In genomic region chr1:180176965-180177364, GRCh38 we compare ENCODE assay signal across 20 cellular contexts. TPM values are rescaled to one million over a fixed set of nuclear protein-coding genes. Genes with fewer than 3 reads are reported as not detected.
"Had no signal": no experiment of that assay in that cellular context is flagged by ENCODE, and none has a peak within 500 bp of the region (broad histone marks: within the 10 kb centered on the region; RNA-seq: fewer than 3 reads in every experiment).

No MANE protein-coding gene starts in this region.

- H3K9me3 Mint-ChIP-seq: activated naive CD4-positive, alpha-beta T cell treated with anti-CD3 and anti-CD28 coated beads, Interleukin-2, amount 10 ng/mL, durations not matched to agents 7 days and 5 days; activated T-helper 2 cell treated with anti-CD3 and anti-CD28 coated beads, Interferon-gamma antibody, Interleukin-2, Interleukin-4, amounts not matched to agents 10 μg/mL and 5 μg/mL and 100 μg/mL, durations not matched to agents 14 hours and 24 hours and 36 hours; central memory CD8-positive, alpha-beta T cell; WTC11 had no signal

- H3K27ac Mint-ChIP-seq: activated naive CD4-positive, alpha-beta T cell treated with anti-CD3 and anti-CD28 coated beads, Interleukin-2, amount 10 ng/mL, durations not matched to agents 7 days and 5 days; activated T-helper 2 cell treated with anti-CD3 and anti-CD28 coated beads, Interferon-gamma antibody, Interleukin-2, Interleukin-4, amounts not matched to agents 10 μg/mL and 5 μg/mL and 100 μg/mL, durations not matched to agents 14 hours and 24 hours and 36 hours; T-helper 17 cell; WTC11 had no signal

- H3K36me3 Mint-ChIP-seq: activated naive CD4-positive, alpha-beta T cell treated with anti-CD3 and anti-CD28 coated beads, Interleukin-2, amount 10 ng/mL, durations not matched to agents 7 days and 5 days; WTC11 had no signal

- H3K4me3 Mint-ChIP-seq: activated naive CD4-positive, alpha-beta T cell treated with anti-CD3 and anti-CD28 coated beads, Interleukin-2, amount 10 ng/mL, durations not matched to agents 7 days and 5 days; central memory CD8-positive, alpha-beta T cell; T-helper 17 cell; WTC11 had no signal

- DNase-seq: activated CD4-positive, alpha-beta T cell treated with anti-CD3 and anti-CD28 coated beads for 48 hours; activated CD4-positive, alpha-beta T cell treated with anti-CD3 and anti-CD28 coated beads, Interleukin-2, amount 50 U/mL, for 4 hours; activated CD4-positive, CD25-positive, alpha-beta regulatory T cell treated with anti-CD3 and anti-CD28 coated beads, Interleukin-2, amount 50 U/mL, for 72 hours; activated gamma-delta T cell treated with Interleukin-2 at 50 U/mL for 16 hours; activated naive CD4-positive, alpha-beta T cell treated with anti-CD3 and anti-CD28 coated beads, Interleukin-2, amount 10 ng/mL, durations not matched to agents 7 days and 5 days; activated T-cell treated with anti-CD3 and anti-CD28 coated beads, Interleukin-2, amount 50 U/mL, for 48 hours; body of pancreas; MM.1S; NCI-H1105; NCI-H1436 treated with DMSO at 0.1 percent for 48 hours; NCI-H187 treated with DMSO at 0.1 percent for 48 hours; NCI-H2081 treated with DMSO at 0.1 percent for 48 hours; NCI-H524; SIG-M5; T-helper 17 cell; T-helper 9 cell had no signal

- H3K4me1 Mint-ChIP-seq: activated naive CD4-positive, alpha-beta T cell treated with anti-CD3 and anti-CD28 coated beads, Interleukin-2, amount 10 ng/mL, durations not matched to agents 7 days and 5 days; central memory CD8-positive, alpha-beta T cell; WTC11 had no signal

- H3K27ac ChIP-seq: ascending aorta, body of pancreas had no signal

- H3K27me3 Mint-ChIP-seq: activated naive CD4-positive, alpha-beta T cell treated with anti-CD3 and anti-CD28 coated beads, Interleukin-2, amount 10 ng/mL, durations not matched to agents 7 days and 5 days; central memory CD8-positive, alpha-beta T cell; T-helper 17 cell had no signal

- H3K9me3 ChIP-seq: ascending aorta, body of pancreas had no signal

- ATAC-seq: body of pancreas, T-helper 17 cell, WTC11 had no signal

- H3K4me3 ChIP-seq: ascending aorta, body of pancreas had no signal

- H3K27me3 ChIP-seq: ascending aorta, body of pancreas had no signal

RNA-seq across cellular contexts. Expression of gene LHX4, which starts 53.1 kb away (rescaled TPM):
- total RNA-seq: activated T-helper 2 cell treated with anti-CD3 and anti-CD28 coated beads, Interferon-gamma antibody, Interleukin-2, Interleukin-4, amounts not matched to agents 10 μg/mL and 5 μg/mL and 100 μg/mL, durations not matched to agents 14 hours and 24 hours and 36 hours; ascending aorta; body of pancreas; T-helper 17 cell had no signal
